17 cellular contexts compared by ENCODE assay signal in genomic region chr20:38970302-38970701, GRCh38. TPM values are rescaled to one million over a fixed set of nuclear protein-coding genes. Genes with fewer than 3 reads are reported as not detected.
DNase-seq lines count a peak whose midpoint lies in the region; ATAC-seq, FAIRE-seq and TF ChIP-seq lines count a peak whose summit lies in the region.
"Had no signal": no experiment of that assay in that cellular context is flagged by ENCODE, and none has a peak within 500 bp of the region (broad histone marks: within the 10 kb centered on the region; RNA-seq: fewer than 3 reads in every experiment).

No MANE protein-coding gene starts in this region.

- H3K27ac ChIP-seq in astrocyte (ENCODE audit: low read depth, low read length), result peak overlapping the region; percentile 76
- peak overlapping the region; percentile 67 for H3K27ac ChIP-seq in hepatocyte
- H3K27ac ChIP-seq in tibial nerve, result no peak overlapping the region
- H3K27ac ChIP-seq: SK-N-MC, spleen had no signal

- H3K27me3 ChIP-seq in astrocyte (ENCODE audit: insufficient read depth, low read length) (no peaks in the 10 kb centered on the region), hepatocyte (no peaks in the 10 kb centered on the region), tibial nerve (no peaks in the 10 kb centered on the region)
- H3K27me3 ChIP-seq: BE2C, spleen had no signal

- H3K9me3 Mint-ChIP-seq in HFFc6 (no peaks in the 10 kb centered on the region), astrocyte (ENCODE audit: unreplicated experiment) (no peaks in the 10 kb centered on the region)
- H3K9me3 Mint-ChIP-seq: activated CD4-positive, alpha-beta T cell treated with anti-CD3 and anti-CD28 coated beads, Interleukin-2, amount 10 ng/mL, durations not matched to agents 24 days and 14 days; dendritic cell treated with granulocyte-macrophage colony-stimulating factor and Interleukin-4, amounts not matched to agents 40 ng/mL and 50 ng/mL, for 4 days; H9 had no signal

- H4K20me1 ChIP-seq in astrocyte (ENCODE audit: insufficient read depth, low read length) (peaks cover 12% of the 10 kb centered on the region), hepatocyte (ENCODE audit: insufficient read depth, poor library complexity, severe bottlenecking) (no peaks in the 10 kb centered on the region)

- H3K27ac Mint-ChIP-seq in HFFc6 (peak overlapping the region; percentile 85), astrocyte (ENCODE audit: unreplicated experiment) (peak overlapping the region; percentile 83)
- H3K27ac Mint-ChIP-seq: dendritic cell treated with granulocyte-macrophage colony-stimulating factor and Interleukin-4, amounts not matched to agents 40 ng/mL and 50 ng/mL, for 4 days; H9 had no signal

- H3K4me1 ChIP-seq in astrocyte (ENCODE audit: insufficient read depth, low read length) (peaks cover 17% of the 10 kb centered on the region), hepatocyte (ENCODE audit: insufficient read depth) (no peaks in the 10 kb centered on the region), tibial nerve (no peaks in the 10 kb centered on the region)
- H3K4me1 ChIP-seq: BE2C had no signal

- H3K27me3 Mint-ChIP-seq in HFFc6 (ENCODE audit: insufficient read depth) (peaks cover 2% of the 10 kb centered on the region; the same call in 1 of the 2 replicates), astrocyte (ENCODE audit: low read depth, unreplicated experiment) (no peaks in the 10 kb centered on the region)
- H3K27me3 Mint-ChIP-seq: activated CD4-positive, alpha-beta T cell treated with anti-CD3 and anti-CD28 coated beads, Interleukin-2, amount 10 ng/mL, durations not matched to agents 24 days and 14 days; dendritic cell treated with granulocyte-macrophage colony-stimulating factor and Interleukin-4, amounts not matched to agents 40 ng/mL and 50 ng/mL, for 4 days had no signal

- H3K4me3 ChIP-seq in astrocyte (ENCODE audit: insufficient read depth, low read depth, low read length), result no peak overlapping the region
- no peak overlapping the region for H3K4me3 ChIP-seq in hepatocyte
- no peak overlapping the region for H3K4me3 ChIP-seq in tibial nerve
- H3K4me3 ChIP-seq: SK-N-MC, spleen had no signal

- TF ChIP-seq CTCF in HFFc6 (IDR thresholded peaks at IDR 0.05) (no peak), astrocyte (IDR thresholded peaks at IDR 0.05; ENCODE audit: insufficient read depth, low read depth, low read length) (no peak), hepatocyte (IDR thresholded peaks at IDR 0.05; ENCODE audit: poor library complexity) (no peak), tibial nerve (IDR thresholded peaks at IDR 0.05) (no peak)

- peak; percentile 76 for FAIRE-seq in astrocyte (lab: Jason Lieb, UNC)

- H3K9ac ChIP-seq in astrocyte (ENCODE audit: low read length), result no peak overlapping the region

- H3K4me3 Mint-ChIP-seq in HFFc6 (peak overlapping the region; percentile 44), astrocyte (ENCODE audit: unreplicated experiment) (no peak overlapping the region)
- H3K4me3 Mint-ChIP-seq: activated CD4-positive, alpha-beta T cell treated with anti-CD3 and anti-CD28 coated beads, Interleukin-2, amount 10 ng/mL, durations not matched to agents 24 days and 14 days; dendritic cell treated with granulocyte-macrophage colony-stimulating factor and Interleukin-4, amounts not matched to agents 40 ng/mL and 50 ng/mL, for 4 days; H9 had no signal

- H3K9me3 ChIP-seq in astrocyte (ENCODE audit: insufficient read depth, low read depth, low read length) (no peaks in the 10 kb centered on the region), hepatocyte (ENCODE audit: low read depth) (no peaks in the 10 kb centered on the region), tibial nerve (no peaks in the 10 kb centered on the region)
- H3K9me3 ChIP-seq: BE2C, spleen had no signal

- no peak for ATAC-seq in GM18519 (IDR thresholded peaks at IDR 0.05; ENCODE audit: low FRiP score, unreplicated experiment)
- no peak for ATAC-seq in HG03095 (IDR thresholded peaks at IDR 0.05; ENCODE audit: unreplicated experiment)

- H3K36me3 ChIP-seq in astrocyte (ENCODE audit: insufficient read depth, low read length) (peaks cover 2% of the 10 kb centered on the region), hepatocyte (replicated peaks; ENCODE audit: insufficient read depth, low read depth) (no peaks in the 10 kb centered on the region), tibial nerve (peaks cover 0 to 67% (median 0%) of the 10 kb centered on the region in 3 donors)

- peaks cover 27% of the 10 kb centered on the region for H3K79me2 ChIP-seq in astrocyte (ENCODE audit: insufficient read depth, low read length)
- H3K79me2 ChIP-seq in hepatocyte, result peaks cover 27% of the 10 kb centered on the region

- no peaks in the 10 kb centered on the region for H3K9me2 ChIP-seq in hepatocyte (replicated peaks; ENCODE audit: insufficient read depth)

- H2AFZ ChIP-seq in astrocyte (ENCODE audit: low read depth, low read length), result no peak overlapping the region
- no peak overlapping the region for H2AFZ ChIP-seq in hepatocyte

- TF ChIP-seq POLR2A in tibial nerve (IDR thresholded peaks at IDR 0.05), result no peak

- DNase-seq in 8988T, result peak; percentile 21
- peak; percentile 89 for DNase-seq in HFFc6
- peak; percentile 81 for DNase-seq in astrocyte (ENCODE audit: low read depth)
- DNase-seq in hepatocyte (ENCODE audit: low spot score), result no peak
- no peak for DNase-seq in DMS79 treated with DMSO at 0.1 percent for 48 hours (lab: John Stamatoyannopoulos, UW)
- DNase-seq in tibial nerve (ENCODE audit: low spot score in 2 of 2), result no peak
- DNase-seq: activated CD4-positive, alpha-beta T cell treated with anti-CD3 and anti-CD28 coated beads, Interleukin-2, amount 10 ng/mL, durations not matched to agents 24 days and 14 days; activated gamma-delta T cell; BE2C; H9; MV-4-11; NCI-H510A; spleen had no signal

- no peak for TF ChIP-seq EP300 in tibial nerve (IDR thresholded peaks at IDR 0.05)

- 97% methylated on average over 1 of the region's 1 CpG for WGBS in hepatocyte (ENCODE audit: low lambda C conversion rate, missing lambda C conversion rate)
- WGBS in tibial nerve, 2 donors, result 95 to 100% methylated on average over 1 of the region's 1 CpG

- peaks cover 40% of the 10 kb centered on the region for H3K4me1 Mint-ChIP-seq in HFFc6 (ENCODE audit: low read depth)
- peaks cover 25% of the 10 kb centered on the region for H3K4me1 Mint-ChIP-seq in astrocyte (ENCODE audit: low read depth, unreplicated experiment)

- peak overlapping the region; percentile 63 for H3K4me2 ChIP-seq in astrocyte (ENCODE audit: low read length)
- H3K4me2 ChIP-seq in hepatocyte, result no peak overlapping the region

- H3K36me3 Mint-ChIP-seq in HFFc6 (ENCODE audit: low read depth), result peaks cover 40% of the 10 kb centered on the region
- peaks cover 9% of the 10 kb centered on the region for H3K36me3 Mint-ChIP-seq in astrocyte (ENCODE audit: low read depth, unreplicated experiment)

RNA-seq across cellular contexts. Expression of gene DHX35, which starts 8.2 kb away (rescaled TPM):
- total RNA-seq in HFFc6 (2021; fragmentation: NEBNext Ultra II Directional; extraction: Animal tissue kit (Norgen Biotek cat#: 25700)), result 1 to 10 TPM; 5.7 to 7.6 (median 6.8) TPM
- total RNA-seq in astrocyte, result 7.8 TPM in 2 replicates
- 8.6 and 10.6 TPM in 2 replicates for total RNA-seq in hepatocyte
- 4.4 and 6.7 TPM in 2 replicates for polyA plus RNA-seq in hepatocyte
- 10 to 100 TPM; 14.9 to 24.0 (median 15.9) TPM for total RNA-seq in tibial nerve

RNA-seq across cellular contexts. Expression of gene FAM83D, which starts 44.1 kb away (rescaled TPM):
- 10 to 100 TPM; 14.2 to 31.5 (median 29.2) TPM for total RNA-seq in HFFc6 (2021; fragmentation: NEBNext Ultra II Directional; extraction: Animal tissue kit (Norgen Biotek cat#: 25700))
- total RNA-seq in astrocyte (2.1 and 3.3 TPM in 2 replicates), hepatocyte (5.0 and 5.4 TPM in 2 replicates), tibial nerve (under 1 TPM in 2 of 4 donors, not detected in 2; 0.42 to 0.90 TPM)
- 5.2 and 6.3 TPM in 2 replicates for polyA plus RNA-seq in hepatocyte

Comparison
In these comparisons a context has a peak if more than half of its experiments do, and no peak if none do; other contexts are left out.
1. DNase-seq: peak in 8988T (single experiment), HFFc6 (single experiment) and astrocyte (single experiment); none in hepatocyte (single experiment), DMS79 treated with DMSO at 0.1 percent for 48 hours (single experiment) and tibial nerve (0 of 2).
2. H3K27ac ChIP-seq: peak in astrocyte (single experiment) and hepatocyte (single experiment); none in tibial nerve (0 of 4).